Comparison of ENCODE assay signal across 17 cellular contexts in genomic region chr16:85668676-85669424, GRCh38. TPM values are rescaled to one million over a fixed set of nuclear protein-coding genes. Genes with fewer than 3 reads are reported as not detected.
A peak's percentile ranks its signal among the peaks of the same experiment; 100 is the strongest.
DNase-seq lines count a peak whose midpoint lies in the region; ATAC-seq, FAIRE-seq and TF ChIP-seq lines count a peak whose summit lies in the region.
"Had no signal": no experiment of that assay in that cellular context is flagged by ENCODE, and none has a peak within 500 bp of the region (broad histone marks: within the 10 kb centered on the region; RNA-seq: fewer than 3 reads in every experiment).

No MANE protein-coding gene starts in this region.

- no peak for ATAC-seq in Right ventricle myocardium superior (ENCODE audit: poor library complexity)
- ATAC-seq in left cardiac atrium, result no peak
- ATAC-seq in K562, result no peak
- no peak for ATAC-seq in HG02981 (IDR thresholded peaks at IDR 0.05; ENCODE audit: unreplicated experiment)
- ATAC-seq: GM23338 had no signal

- intact Hi-C loops in Right ventricle myocardium superior (cut with DNase I) (no loop called here), left cardiac atrium (cut with DNase I) (no loop called here), K562 (cut with micrococcal nuclease) (no loop called here), sigmoid colon (cut with DNase I) (no loop called here)

- TF ChIP-seq EP300 in K562 (IDR thresholded peaks at IDR 0.05; ENCODE audit: low read length) (no peak), sigmoid colon (IDR thresholded peaks at IDR 0.05) (no peak)

- FAIRE-seq in K562 (lab: Jason Lieb, UNC) (no peak), H54 (lab: Jason Lieb, UNC) (no peak)
- FAIRE-seq: GM12891 had no signal

- POLR2A ChIA-PET in K562 (lab: Yijun Ruan, JAX), result interaction anchor here (0.8 to 1.1 kb wide), 6 partner anchors 8 to 53 kb away, joined by 3 to 6 read pairs (median 3); no protein-coding TSS in a partner anchor

- DNase-seq in Right ventricle myocardium superior (peak; percentile 18), left cardiac atrium (no peak), K562 (ENCODE audit: extremely low read depth in 1 of 4, low spot score in 3 of 4) (no peak), sigmoid colon (peak; percentile 30), superior temporal gyrus (ENCODE audit: extremely low spot score) (no peak), H54 (ENCODE audit: insufficient read length, low spot score) (no peak)
- DNase-seq: 8988T; ACHN; Calu3; CD4-positive, CD25-positive, alpha-beta regulatory T cell; DMS 273 treated with DMSO at 0.1 percent for 48 hours; H9; IMR-90 had no signal

- H3K4me2 ChIP-seq in K562 (ENCODE audit: insufficient read depth, low read length), result no peak overlapping the region
- H3K4me2 ChIP-seq: BLaER1 treated with 17β-estradiol and CSF1 and Interleukin-3, amounts not matched to agents 10 nM and 100 nM; GM23338 had no signal

- H2AFZ ChIP-seq in K562 (ENCODE audit: low read depth, low read length), result no peak overlapping the region
- H2AFZ ChIP-seq: GM23338 had no signal

- in situ Hi-C loops in K562 (cut with MboI), result no loop called here

- peaks cover 0 to 1% of the 10 kb centered on the region in 2 experiments; a peak in 1 of 5 replicates for H3K4me1 ChIP-seq in K562 (replicated peaks in 1 of 2; ENCODE audit: control insufficient read depth in 2 of 2, insufficient read depth in 2 of 2, low read length in 2 of 2)
- H3K4me1 ChIP-seq in sigmoid colon, result peaks cover 0 to 13% (median 9%) of the 10 kb centered on the region in 4 donors
- H3K4me1 ChIP-seq: BLaER1 treated with 17β-estradiol and CSF1 and Interleukin-3, amounts not matched to agents 10 nM and 100 nM had no signal

- TF ChIP-seq POLR2A in K562 (conservative IDR thresholded peaks at IDR 0.05) (0 out of 2 replicates have a peak, but pooled peaks have one; percentile 2), sigmoid colon (IDR thresholded peaks at IDR 0.05) (no peak), H54 (IDR thresholded peaks at IDR 0.05; ENCODE audit: low read depth, low read length) (no peak)

- peaks cover 97% of the 10 kb centered on the region for H3K36me3 ChIP-seq in K562 (ENCODE audit: control insufficient read depth, insufficient read depth, low read length)
- H3K36me3 ChIP-seq in sigmoid colon, result peaks cover 55 to 97% (median 69%) of the 10 kb centered on the region in 4 donors

- H4K20me1 ChIP-seq in K562 (replicated peaks; ENCODE audit: control insufficient read depth, insufficient read depth, low read length), result peaks cover 26% of the 10 kb centered on the region; the same call in 1 of the 2 replicates

- no peaks in the 10 kb centered on the region for H3K27me3 ChIP-seq in K562 (ENCODE audit: control insufficient read depth in 2 of 2, insufficient read depth in 2 of 2, low read length in 2 of 2)
- H3K27me3 ChIP-seq in sigmoid colon, result no peaks in the 10 kb centered on the region
- H3K27me3 ChIP-seq: BLaER1 treated with 17β-estradiol and CSF1 and Interleukin-3, amounts not matched to agents 10 nM and 100 nM had no signal

- no TSS peak for BruUV-seq in K562 (replicated peaks; lab: Mats Ljungman, UMichigan)

- no peak for TF ChIP-seq CTCF in K562 (IDR thresholded peaks at IDR 0.05 in 2 of 3, conservative IDR thresholded peaks at IDR 0.05 in 1 of 3; ENCODE audit: insufficient read depth in 2 of 3, low read depth in 1 of 3, low read length in 3 of 3)
- no peak for TF ChIP-seq CTCF in sigmoid colon (IDR thresholded peaks at IDR 0.05)

- H3K27ac ChIP-seq in K562 (ENCODE audit: extremely low read depth, low read depth, low read length) (no peak overlapping the region), sigmoid colon (no peak overlapping the region)
- H3K27ac ChIP-seq: BLaER1 treated with 17β-estradiol and CSF1 and Interleukin-3, amounts not matched to agents 10 nM and 100 nM had no signal

- TF ChIP-seq RAD21 in K562 (CRISPR knock-in tag; conservative IDR thresholded peaks at IDR 0.05 in 1 of 2, IDR thresholded peaks at IDR 0.05 in 1 of 2), result no peak

- H3K9me3 ChIP-seq in K562 (replicated peaks; ENCODE audit: control insufficient read depth, insufficient read depth, low read depth, low read length) (no peaks in the 10 kb centered on the region), sigmoid colon (no peaks in the 10 kb centered on the region)
- H3K9me3 ChIP-seq: BLaER1 treated with 17β-estradiol and CSF1 and Interleukin-3, amounts not matched to agents 10 nM and 100 nM had no signal

- peaks cover 16% of the 10 kb centered on the region; the same call in 1 of the 3 replicates for H3K79me2 ChIP-seq in K562 (ENCODE audit: control insufficient read depth, insufficient read depth, low read length)

- H3K9ac ChIP-seq in K562 (ENCODE audit: insufficient read depth in 1 of 2, low read depth in 2 of 2, low read length in 2 of 2), result no peak overlapping the region
- H3K9ac ChIP-seq: BLaER1 treated with 17β-estradiol and CSF1 and Interleukin-3, amounts not matched to agents 10 nM and 100 nM had no signal

- CTCF ChIA-PET in K562 (lab: Yijun Ruan, JAX; ENCODE audit: low intra/inter-chr PET ratio), result no interaction called here

- WGBS in K562 (ENCODE audit: insufficient coverage, low coverage, missing lambda C conversion rate), result 95% methylated on average over 10 of the region's 10 CpGs
- 92 to 95% methylated on average over 10 of the region's 10 CpGs for WGBS in sigmoid colon, 2 donors

- no peak overlapping the region for H3K4me3 ChIP-seq in K562
- H3K4me3 ChIP-seq in sigmoid colon, result no peak overlapping the region
- H3K4me3 ChIP-seq: BLaER1 treated with 17β-estradiol and CSF1 and Interleukin-3, amounts not matched to agents 10 nM and 100 nM; GM23338 had no signal

- H3K9me1 ChIP-seq in K562 (ENCODE audit: control insufficient read depth, insufficient read depth, low read length), result no peaks in the 10 kb centered on the region

TF ChIP-seq in K562, 482 proteins besides CTCF, POLR2A, EP300 and RAD21:
- TF ChIP-seq ZFPM2 (CRISPR knock-in tag; IDR thresholded peaks at IDR 0.05) (no peak), POLR2G (IDR thresholded peaks at IDR 0.05; ENCODE audit: low read depth, low read length) (peak; percentile 62), RBM22 (IDR thresholded peaks at IDR 0.05; ENCODE audit: low read depth, low read length, poor library complexity, severe bottlenecking) (peak; percentile 74)

RNA-seq across cellular contexts. Expression of gene GINS2, which starts 19.9 kb away (rescaled TPM):
- total RNA-seq in Right ventricle myocardium superior (0.81 TPM), left cardiac atrium (1 to 10 TPM; 1.2 to 2.4 TPM), K562 (2014; rRNA removed) (42.0 and 44.2 TPM in 2 replicates), K562 (2014; rRNA removed; fragmentation: Illumina TruSeq; extraction: Trizol) (43.8 and 47.3 TPM in 2 replicates), K562 (2015; rRNA removed; fragmentation: Illumina TruSeq; extraction: Trizol) (39.4 and 40.4 TPM in 2 replicates), K562 (2021) (57.5 and 61.6 TPM in 2 replicates), sigmoid colon (under 1 TPM in 3 of 4 donors, not detected in 1; 0.16 to 0.54 (median 0.36) TPM)
- total RNA-seq in K562 (2011; cell fraction: chromatin; rRNA removed; ENCODE audit: low replicate concordance), result 24.8 and 32.7 TPM in 2 replicates
- total RNA-seq in K562 (2011; cell fraction: nucleolus; rRNA removed), result 24.2 and 24.5 TPM in 2 replicates
- 23.2 and 33.3 TPM in 2 replicates for total RNA-seq in K562 (2011; cell fraction: nucleoplasm; rRNA removed)
- polyA plus RNA-seq in K562 (2011; rRNA removed) (38.4 and 44.6 TPM in 2 replicates), K562 (2014; fragmentation: Illumina TruSeq; extraction: Trizol) (41.4 and 49.8 TPM in 2 replicates), K562 (2014; fragmentation: Nextera tagmentation; extraction: Ambion mirVana) (10 to 100 TPM; 61.3 to 76.2 TPM), K562 (2014; rRNA removed) (42.3 and 42.9 TPM in 2 replicates), sigmoid colon (1 to 10 TPM; 1.8 to 9.6 (median 5.3) TPM)
- polyA plus RNA-seq in K562 (2011; cell fraction: cytosol; rRNA removed), result 27.8 and 34.2 TPM in 2 replicates
- polyA plus RNA-seq in K562 (2011; cell fraction: nucleus; rRNA removed), result 15.7 and 20.5 TPM in 2 replicates
- 26.1 and 33.8 TPM in 2 replicates for polyA plus RNA-seq in K562 (2012)
- 25.6 and 28.3 TPM in 2 replicates for polyA minus RNA-seq in K562 (2011; rRNA and poly(A)+ RNA removed)
- polyA minus RNA-seq in K562 (2011; cell fraction: cytosol; rRNA and poly(A)+ RNA removed), result 13.6 and 17.8 TPM in 2 replicates
- 10.2 and 13.2 TPM in 2 replicates for polyA minus RNA-seq in K562 (2011; cell fraction: nucleus; rRNA and poly(A)+ RNA removed)

RNA-seq across cellular contexts. Expression of gene GSE1, which starts 55.7 kb away (rescaled TPM):
- 30.3 TPM for total RNA-seq in Right ventricle myocardium superior
- total RNA-seq in left cardiac atrium, result 10 to 100 TPM; 54.6 to 60.6 TPM
- total RNA-seq in K562 (2011; cell fraction: chromatin; rRNA removed; ENCODE audit: low replicate concordance), result 692 and 1,066 TPM in 2 replicates
- 409 and 435 TPM in 2 replicates for total RNA-seq in K562 (2011; cell fraction: nucleolus; rRNA removed)
- 438 and 467 TPM in 2 replicates for total RNA-seq in K562 (2011; cell fraction: nucleoplasm; rRNA removed)
- total RNA-seq in K562 (2014; rRNA removed), result 89.1 and 104 TPM in 2 replicates
- total RNA-seq in K562 (2014; rRNA removed; fragmentation: Illumina TruSeq; extraction: Trizol), result 40.9 and 41.8 TPM in 2 replicates
- 57.9 and 60.6 TPM in 2 replicates for total RNA-seq in K562 (2015; rRNA removed; fragmentation: Illumina TruSeq; extraction: Trizol)
- total RNA-seq in K562 (2021), result 208 and 244 TPM in 2 replicates
- polyA plus RNA-seq in K562 (2011; rRNA removed), result 54.2 and 64.0 TPM in 2 replicates
- 54.1 and 55.3 TPM in 2 replicates for polyA plus RNA-seq in K562 (2011; cell fraction: cytosol; rRNA removed)
- 210 and 277 TPM in 2 replicates for polyA plus RNA-seq in K562 (2011; cell fraction: nucleus; rRNA removed)
- 113 and 125 TPM in 2 replicates for polyA plus RNA-seq in K562 (2012)
- 116 and 138 TPM in 2 replicates for polyA plus RNA-seq in K562 (2014; fragmentation: Illumina TruSeq; extraction: Trizol)
- 10 to 100 TPM; 12.2 to 15.8 TPM for polyA plus RNA-seq in K562 (2014; fragmentation: Nextera tagmentation; extraction: Ambion mirVana)
- 101 and 116 TPM in 2 replicates for polyA plus RNA-seq in K562 (2014; rRNA removed)
- 61.1 and 68.8 TPM in 2 replicates for polyA minus RNA-seq in K562 (2011; rRNA and poly(A)+ RNA removed)
- polyA minus RNA-seq in K562 (2011; cell fraction: cytosol; rRNA and poly(A)+ RNA removed), result 106 and 121 TPM in 2 replicates
- polyA minus RNA-seq in K562 (2011; cell fraction: nucleus; rRNA and poly(A)+ RNA removed), result 117 and 133 TPM in 2 replicates
- 10 to 100 TPM; 30.8 to 76.7 (median 47.3) TPM for total RNA-seq in sigmoid colon
- polyA plus RNA-seq in sigmoid colon, result 10 to 100 TPM; 12.0 to 49.5 (median 19.4) TPM

Comparison
In these comparisons a context has a peak if more than half of its experiments do, and no peak if none do; other contexts are left out.
1. DNase-seq: peak in Right ventricle myocardium superior (single experiment) and sigmoid colon (single experiment); none in left cardiac atrium (single experiment), K562 (0 of 4), superior temporal gyrus (single experiment) and H54 (single experiment).
2. RNA of gene GINS2, which starts 19.9 kb away (total RNA-seq): 23.2 to 61.6 TPM in K562; 1.2 to 2.4 TPM in left cardiac atrium, 0.81 TPM in Right ventricle myocardium superior (single experiment) and 0.16 to 0.54 TPM in sigmoid colon; every median in the first group is over 4 times any median in the second.